Comparison of ENCODE assay signal across 3 cellular contexts in the genomic region with DNA sequence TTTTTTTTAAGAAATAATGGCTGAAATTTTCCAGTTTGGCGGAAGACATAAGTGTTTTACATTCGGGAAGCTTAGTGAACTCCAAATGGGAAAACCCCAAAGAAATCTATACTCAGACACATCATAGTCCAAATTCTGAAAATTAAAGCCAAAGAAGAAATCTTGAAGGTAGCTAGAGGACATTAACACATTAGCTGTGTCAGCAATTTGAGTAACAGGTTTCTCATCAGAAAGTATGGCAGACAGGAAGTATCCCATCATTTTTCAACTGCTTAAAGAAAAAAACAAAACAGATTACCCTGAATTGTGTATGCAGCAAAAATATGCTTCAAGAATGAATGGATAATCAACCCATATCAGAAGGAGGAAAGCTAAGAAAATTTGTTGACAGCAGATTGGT.
TF ChIP-seq lines count a peak whose summit lies in the region.

No MANE protein-coding gene starts in this region.

TF ChIP-seq in A549, 52 proteins besides CTCF, POLR2A, EP300 and RAD21:
- peak; percentile 87 for TF ChIP-seq MAFK (IDR thresholded peaks at IDR 0.05; ENCODE audit: partially characterized antibody)
- TF ChIP-seq, protein P1, sequence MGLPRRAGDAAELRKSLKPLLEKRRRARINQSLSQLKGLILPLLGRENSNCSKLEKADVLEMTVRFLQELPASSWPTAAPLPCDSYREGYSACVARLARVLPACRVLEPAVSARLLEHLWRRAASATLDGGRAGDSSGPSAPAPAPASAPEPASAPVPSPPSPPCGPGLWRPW (IDR thresholded peaks at IDR 0.05), result no peak

TF ChIP-seq in HCT116, 20 proteins besides CTCF, POLR2A, EP300 and RAD21:
- no peak for TF ChIP-seq SIN3A (IDR thresholded peaks at IDR 0.05; ENCODE audit: low read depth)
- TF ChIP-seq FOSL1 (IDR thresholded peaks at IDR 0.05; ENCODE audit: low read depth), result no peak
- no peak for TF ChIP-seq YY1 (IDR thresholded peaks at IDR 0.05; ENCODE audit: extremely low read depth, insufficient replicate concordance, low read depth, low read length)
- no peak for TF ChIP-seq SP1 (IDR thresholded peaks at IDR 0.05; ENCODE audit: low read depth)
- TF ChIP-seq CBX3 (IDR thresholded peaks at IDR 0.05; ENCODE audit: low read depth), result no peak
- TF ChIP-seq SRF (IDR thresholded peaks at IDR 0.05; ENCODE audit: low read depth), result no peak
- TF ChIP-seq EZH2phosphoT487 (IDR thresholded peaks at IDR 0.05; ENCODE audit: borderline replicate concordance), result no peak
- no peak for TF ChIP-seq JUND (IDR thresholded peaks at IDR 0.05)
- TF ChIP-seq POLR2AphosphoS5 (IDR thresholded peaks at IDR 0.05; ENCODE audit: low read depth, low read length), result no peak
- TF ChIP-seq, protein P2, sequence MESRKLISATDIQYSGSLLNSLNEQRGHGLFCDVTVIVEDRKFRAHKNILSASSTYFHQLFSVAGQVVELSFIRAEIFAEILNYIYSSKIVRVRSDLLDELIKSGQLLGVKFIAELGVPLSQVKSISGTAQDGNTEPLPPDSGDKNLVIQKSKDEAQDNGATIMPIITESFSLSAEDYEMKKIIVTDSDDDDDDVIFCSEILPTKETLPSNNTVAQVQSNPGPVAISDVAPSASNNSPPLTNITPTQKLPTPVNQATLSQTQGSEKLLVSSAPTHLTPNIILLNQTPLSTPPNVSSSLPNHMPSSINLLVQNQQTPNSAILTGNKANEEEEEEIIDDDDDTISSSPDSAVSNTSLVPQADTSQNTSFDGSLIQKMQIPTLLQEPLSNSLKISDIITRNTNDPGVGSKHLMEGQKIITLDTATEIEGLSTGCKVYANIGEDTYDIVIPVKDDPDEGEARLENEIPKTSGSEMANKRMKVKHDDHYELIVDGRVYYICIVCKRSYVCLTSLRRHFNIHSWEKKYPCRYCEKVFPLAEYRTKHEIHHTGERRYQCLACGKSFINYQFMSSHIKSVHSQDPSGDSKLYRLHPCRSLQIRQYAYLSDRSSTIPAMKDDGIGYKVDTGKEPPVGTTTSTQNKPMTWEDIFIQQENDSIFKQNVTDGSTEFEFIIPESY (IDR thresholded peaks at IDR 0.05; ENCODE audit: extremely low read depth, insufficient replicate concordance, low read length), result no peak
- TF ChIP-seq, protein P3, sequence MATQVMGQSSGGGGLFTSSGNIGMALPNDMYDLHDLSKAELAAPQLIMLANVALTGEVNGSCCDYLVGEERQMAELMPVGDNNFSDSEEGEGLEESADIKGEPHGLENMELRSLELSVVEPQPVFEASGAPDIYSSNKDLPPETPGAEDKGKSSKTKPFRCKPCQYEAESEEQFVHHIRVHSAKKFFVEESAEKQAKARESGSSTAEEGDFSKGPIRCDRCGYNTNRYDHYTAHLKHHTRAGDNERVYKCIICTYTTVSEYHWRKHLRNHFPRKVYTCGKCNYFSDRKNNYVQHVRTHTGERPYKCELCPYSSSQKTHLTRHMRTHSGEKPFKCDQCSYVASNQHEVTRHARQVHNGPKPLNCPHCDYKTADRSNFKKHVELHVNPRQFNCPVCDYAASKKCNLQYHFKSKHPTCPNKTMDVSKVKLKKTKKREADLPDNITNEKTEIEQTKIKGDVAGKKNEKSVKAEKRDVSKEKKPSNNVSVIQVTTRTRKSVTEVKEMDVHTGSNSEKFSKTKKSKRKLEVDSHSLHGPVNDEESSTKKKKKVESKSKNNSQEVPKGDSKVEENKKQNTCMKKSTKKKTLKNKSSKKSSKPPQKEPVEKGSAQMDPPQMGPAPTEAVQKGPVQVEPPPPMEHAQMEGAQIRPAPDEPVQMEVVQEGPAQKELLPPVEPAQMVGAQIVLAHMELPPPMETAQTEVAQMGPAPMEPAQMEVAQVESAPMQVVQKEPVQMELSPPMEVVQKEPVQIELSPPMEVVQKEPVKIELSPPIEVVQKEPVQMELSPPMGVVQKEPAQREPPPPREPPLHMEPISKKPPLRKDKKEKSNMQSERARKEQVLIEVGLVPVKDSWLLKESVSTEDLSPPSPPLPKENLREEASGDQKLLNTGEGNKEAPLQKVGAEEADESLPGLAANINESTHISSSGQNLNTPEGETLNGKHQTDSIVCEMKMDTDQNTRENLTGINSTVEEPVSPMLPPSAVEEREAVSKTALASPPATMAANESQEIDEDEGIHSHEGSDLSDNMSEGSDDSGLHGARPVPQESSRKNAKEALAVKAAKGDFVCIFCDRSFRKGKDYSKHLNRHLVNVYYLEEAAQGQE (IDR thresholded peaks at IDR 0.05; ENCODE audit: low read depth), result no peak
- no peak for TF ChIP-seq ZFX (IDR thresholded peaks at IDR 0.05)
- TF ChIP-seq CEBPB (IDR thresholded peaks at IDR 0.05; ENCODE audit: low read depth), result no peak
- no peak for TF ChIP-seq EZH2 (IDR thresholded peaks at IDR 0.05)
- TF ChIP-seq, protein P4, sequence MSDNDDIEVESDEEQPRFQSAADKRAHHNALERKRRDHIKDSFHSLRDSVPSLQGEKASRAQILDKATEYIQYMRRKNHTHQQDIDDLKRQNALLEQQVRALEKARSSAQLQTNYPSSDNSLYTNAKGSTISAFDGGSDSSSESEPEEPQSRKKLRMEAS (IDR thresholded peaks at IDR 0.05), result no peak
TF ChIP-seq in HCT116: peak in this region for 0.

TF ChIP-seq in K562, 482 proteins besides CTCF, POLR2A, EP300 and RAD21:
- TF ChIP-seq, protein P5, sequence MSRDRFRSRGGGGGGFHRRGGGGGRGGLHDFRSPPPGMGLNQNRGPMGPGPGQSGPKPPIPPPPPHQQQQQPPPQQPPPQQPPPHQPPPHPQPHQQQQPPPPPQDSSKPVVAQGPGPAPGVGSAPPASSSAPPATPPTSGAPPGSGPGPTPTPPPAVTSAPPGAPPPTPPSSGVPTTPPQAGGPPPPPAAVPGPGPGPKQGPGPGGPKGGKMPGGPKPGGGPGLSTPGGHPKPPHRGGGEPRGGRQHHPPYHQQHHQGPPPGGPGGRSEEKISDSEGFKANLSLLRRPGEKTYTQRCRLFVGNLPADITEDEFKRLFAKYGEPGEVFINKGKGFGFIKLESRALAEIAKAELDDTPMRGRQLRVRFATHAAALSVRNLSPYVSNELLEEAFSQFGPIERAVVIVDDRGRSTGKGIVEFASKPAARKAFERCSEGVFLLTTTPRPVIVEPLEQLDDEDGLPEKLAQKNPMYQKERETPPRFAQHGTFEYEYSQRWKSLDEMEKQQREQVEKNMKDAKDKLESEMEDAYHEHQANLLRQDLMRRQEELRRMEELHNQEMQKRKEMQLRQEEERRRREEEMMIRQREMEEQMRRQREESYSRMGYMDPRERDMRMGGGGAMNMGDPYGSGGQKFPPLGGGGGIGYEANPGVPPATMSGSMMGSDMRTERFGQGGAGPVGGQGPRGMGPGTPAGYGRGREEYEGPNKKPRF (IDR thresholded peaks at IDR 0.05; ENCODE audit: low read depth, low read length), result no peak
- TF ChIP-seq ZNF316 (IDR thresholded peaks at IDR 0.05) (peak; percentile 77), POLR2H (tag; IDR thresholded peaks at IDR 0.05; ENCODE audit: low read depth) (no peak), TGIF2 (CRISPR knock-in tag; IDR thresholded peaks at IDR 0.05) (no peak), ZNF324 (CRISPR knock-in tag; IDR thresholded peaks at IDR 0.05) (no peak), MAFG (tag; conservative IDR thresholded peaks at IDR 0.05) (peak; percentile 31; the same call in 1 of the 2 replicates), ZNF583 (CRISPR knock-in tag; IDR thresholded peaks at IDR 0.05) (no peak), MAFK (IDR thresholded peaks at IDR 0.05; ENCODE audit: low read length) (peak; percentile 79), CSDE1 (IDR thresholded peaks at IDR 0.05) (no peak), C11orf30 (IDR thresholded peaks at IDR 0.05; ENCODE audit: low read depth) (peak; percentile 50; the same call in 1 of the 2 replicates), MAFF (IDR thresholded peaks at IDR 0.05; ENCODE audit: low read length) (peak; percentile 76)
- TF ChIP-seq, protein P6, sequence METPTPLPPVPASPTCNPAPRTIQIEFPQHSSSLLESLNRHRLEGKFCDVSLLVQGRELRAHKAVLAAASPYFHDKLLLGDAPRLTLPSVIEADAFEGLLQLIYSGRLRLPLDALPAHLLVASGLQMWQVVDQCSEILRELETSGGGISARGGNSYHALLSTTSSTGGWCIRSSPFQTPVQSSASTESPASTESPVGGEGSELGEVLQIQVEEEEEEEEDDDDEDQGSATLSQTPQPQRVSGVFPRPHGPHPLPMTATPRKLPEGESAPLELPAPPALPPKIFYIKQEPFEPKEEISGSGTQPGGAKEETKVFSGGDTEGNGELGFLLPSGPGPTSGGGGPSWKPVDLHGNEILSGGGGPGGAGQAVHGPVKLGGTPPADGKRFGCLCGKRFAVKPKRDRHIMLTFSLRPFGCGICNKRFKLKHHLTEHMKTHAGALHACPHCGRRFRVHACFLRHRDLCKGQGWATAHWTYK (CRISPR knock-in tag; IDR thresholded peaks at IDR 0.05), result no peak
- TF ChIP-seq, protein P7, sequence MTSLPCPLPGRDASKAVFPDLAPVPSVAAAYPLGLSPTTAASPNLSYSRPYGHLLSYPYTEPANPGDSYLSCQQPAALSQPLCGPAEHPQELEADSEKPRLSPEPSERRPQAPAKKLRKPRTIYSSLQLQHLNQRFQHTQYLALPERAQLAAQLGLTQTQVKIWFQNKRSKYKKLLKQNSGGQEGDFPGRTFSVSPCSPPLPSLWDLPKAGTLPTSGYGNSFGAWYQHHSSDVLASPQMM (CRISPR knock-in tag; IDR thresholded peaks at IDR 0.05), result no peak
TF ChIP-seq in K562: peak in this region for 5.
